Comparison of ENCODE assay signal across 38 cellular contexts in the genomic region with DNA sequence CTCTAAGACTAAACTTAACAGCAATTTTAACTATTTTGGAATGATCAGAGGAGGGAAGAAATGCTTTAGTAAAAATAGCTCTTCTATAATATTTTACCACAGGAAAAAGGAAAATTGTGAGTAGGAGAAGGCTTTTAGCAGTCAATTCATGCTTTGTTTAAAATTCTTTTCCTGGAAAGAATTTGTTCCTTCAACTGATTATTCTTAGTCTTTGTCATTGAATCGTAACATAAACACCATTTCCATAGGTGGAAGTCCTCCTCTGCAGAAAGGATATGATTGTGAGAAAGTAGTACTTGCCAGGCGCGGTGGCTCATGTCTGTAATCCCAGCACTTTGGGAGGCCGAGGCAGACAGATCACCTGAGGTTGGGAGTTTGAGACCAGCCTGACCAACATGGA. TPM values are rescaled to one million over a fixed set of nuclear protein-coding genes. Genes with fewer than 3 reads are reported as not detected.
"Had no signal": no experiment of that assay in that cellular context is flagged by ENCODE, and none has a peak within 500 bp of the region (broad histone marks: within the 10 kb centered on the region; RNA-seq: fewer than 3 reads in every experiment).

No MANE protein-coding gene starts in this region.

- H3K4me3 ChIP-seq: MG63 had no signal

- H3K27ac ChIP-seq: KMS-11 had no signal

- DNase-seq: Karpas-422, Kasumi-1, KG1, MG63, MM.1S, MV-4-11, NCI-H1048, NCI-H1092, NCI-H1092 treated with DMSO at 0.1 percent for 48 hours, NCI-H1105, NCI-H1105 treated with DMSO at 0.1 percent for 48 hours, NCI-H1417, NCI-H1417 treated with DMSO at 0.1 percent for 48 hours, NCI-H1436, NCI-H1436 treated with DMSO at 0.1 percent for 48 hours, NCI-H146, NCI-H1694, NCI-H1694 treated with DMSO at 0.1 percent for 48 hours, NCI-H187, NCI-H187 treated with DMSO at 0.1 percent for 48 hours, NCI-H1930, NCI-H2029, NCI-H2029 treated with DMSO at 0.1 percent for 48 hours, NCI-H2081, NCI-H2081 treated with DMSO at 0.1 percent for 48 hours, NCI-H2107, NCI-H2171, NCI-H2171 treated with DMSO at 0.1 percent for 48 hours, NCI-H2227 treated with DMSO at 0.1 percent for 48 hours, NCI-H226, NCI-H345, NCI-H446, NCI-H446 treated with DMSO at 0.1 percent for 48 hours, NCI-H510A, NCI-H510A treated with DMSO at 0.1 percent for 48 hours had no signal

- H3K4me2 ChIP-seq: KMS-11 had no signal

- H3K9me3 ChIP-seq: MG63 had no signal

- H3K27me3 ChIP-seq: MG63 had no signal

RNA-seq across cellular contexts. Expression of a gene that starts 11.9 kb away (rescaled TPM):
- total RNA-seq: M059J, NCI-H460 had no signal
